9 cellular contexts compared by ENCODE assay signal in the genomic region with DNA sequence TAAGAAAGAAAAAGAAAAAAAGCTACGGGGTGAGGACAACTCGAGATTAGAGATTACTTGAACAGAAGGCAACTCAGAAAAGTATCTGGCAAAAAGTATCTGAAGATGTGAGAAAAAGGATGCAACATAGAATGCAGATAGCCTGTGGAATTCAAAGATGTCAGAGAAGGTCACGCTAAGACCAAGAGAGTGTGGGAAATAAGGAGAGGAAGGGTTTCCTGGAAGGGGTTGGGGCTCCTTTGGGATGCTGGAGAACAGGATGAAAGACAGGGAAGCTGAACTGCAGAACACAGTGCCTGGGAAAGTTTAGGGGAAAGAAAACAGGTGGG. TPM values are rescaled to one million over a fixed set of nuclear protein-coding genes. Genes with fewer than 3 reads are reported as not detected.
DNase-seq lines count a peak whose midpoint lies in the region; ATAC-seq, FAIRE-seq and TF ChIP-seq lines count a peak whose summit lies in the region.
"Had no signal": no experiment of that assay in that cellular context is flagged by ENCODE, and none has a peak within 500 bp of the region (broad histone marks: within the 10 kb centered on the region; RNA-seq: fewer than 3 reads in every experiment).

No MANE protein-coding gene starts in this region.

- peaks cover 56% of the 10 kb centered on the region for H3K27me3 Mint-ChIP-seq in activated T-cell treated with anti-CD3 and anti-CD28 coated beads, Interleukin-2, amount 50 U/mL, for 24 hours

- H3K27ac Mint-ChIP-seq in activated T-cell treated with anti-CD3 and anti-CD28 coated beads, Interleukin-2, amount 50 U/mL, for 24 hours, result no peak overlapping the region
- H3K27ac Mint-ChIP-seq: CD4-positive, CD25-positive, alpha-beta regulatory T cell had no signal

- no peak for TF ChIP-seq POLR2A in lower leg skin (IDR thresholded peaks at IDR 0.05)
- no peak for TF ChIP-seq POLR2A in upper lobe of left lung (IDR thresholded peaks at IDR 0.05)

- H3K4me3 ChIP-seq in cardiac fibroblast (replicated peaks in 1 of 2; ENCODE audit: low read depth in 2 of 2, low read length in 2 of 2) (peak overlapping the region; percentile 19 to 58), lower leg skin (ENCODE audit: low read depth, poor library complexity, severe bottlenecking) (peak overlapping the region; percentile 48), upper lobe of left lung (peak overlapping the region in 3 of 4 donors; percentile 45 to 53 (median 53))

- peak overlapping the region; percentile 40 for H3K4me3 Mint-ChIP-seq in activated T-cell treated with anti-CD3 and anti-CD28 coated beads, Interleukin-2, amount 50 U/mL, for 24 hours

- H3K9me3 ChIP-seq in upper lobe of left lung, result no peaks in the 10 kb centered on the region

- TF ChIP-seq EP300 in upper lobe of left lung (IDR thresholded peaks at IDR 0.05), result no peak

- TF ChIP-seq CTCF in cardiac fibroblast (IDR thresholded peaks at IDR 0.05; ENCODE audit: low read depth, low read length) (no peak), lower leg skin (IDR thresholded peaks at IDR 0.05) (no peak), upper lobe of left lung (IDR thresholded peaks at IDR 0.05) (no peak), D721Med (IDR thresholded peaks at IDR 0.05; ENCODE audit: insufficient read depth, missing control alignments) (no peak)

- no peaks in the 10 kb centered on the region for H3K36me3 ChIP-seq in upper lobe of left lung

- no peaks in the 10 kb centered on the region for H3K36me3 Mint-ChIP-seq in activated T-cell treated with anti-CD3 and anti-CD28 coated beads, Interleukin-2, amount 50 U/mL, for 24 hours (ENCODE audit: low read depth)
- H3K36me3 Mint-ChIP-seq: CD4-positive, CD25-positive, alpha-beta regulatory T cell had no signal

- peaks cover 0 to 16% (median 8%) of the 10 kb centered on the region in 4 donors for H3K27me3 ChIP-seq in upper lobe of left lung

- intact Hi-C loops in lower leg skin (cut with DNase I; ENCODE audit: low total_unique reads), result no loop called here

- no peak for FAIRE-seq in D721Med (lab: Jason Lieb, UNC)

- H3K27ac ChIP-seq in upper lobe of left lung, result peak overlapping the region in 1 of 4 donors; percentile 64

- peaks cover 0 to 21% (median 11%) of the 10 kb centered on the region in 4 donors for H3K4me1 ChIP-seq in upper lobe of left lung

- no peaks in the 10 kb centered on the region for H3K9me3 Mint-ChIP-seq in activated T-cell treated with anti-CD3 and anti-CD28 coated beads, Interleukin-2, amount 50 U/mL, for 24 hours

- no peak for ATAC-seq in upper lobe of left lung (ENCODE audit: low FRiP score in 2 of 2)

- no peak for DNase-seq in activated T-cell treated with anti-CD3 and anti-CD28 coated beads, Interleukin-2, amount 50 U/mL, for 24 hours
- DNase-seq in activated T-cell treated with anti-CD3 and anti-CD28 coated beads for 4 hours (no peak), cardiac fibroblast (ENCODE audit: low read depth in 2 of 2) (peak; percentile 6 to 10), lower leg skin (ENCODE audit: low spot score in 2 of 2) (no peak), upper lobe of left lung (no peak), D721Med (ENCODE audit: insufficient read length, low spot score) (no peak), SW 1271 (lab: John Stamatoyannopoulos, UW) (no peak), GM19238 (ENCODE audit: insufficient read length, low spot score) (no peak)
- DNase-seq: CD4-positive, CD25-positive, alpha-beta regulatory T cell had no signal

- peaks cover 5% of the 10 kb centered on the region for H3K4me1 Mint-ChIP-seq in activated T-cell treated with anti-CD3 and anti-CD28 coated beads, Interleukin-2, amount 50 U/mL, for 24 hours (ENCODE audit: low read depth)

- 57 to 68% methylated on average over 3 of the region's 3 CpGs for WGBS in lower leg skin, 2 donors
- 45 to 55% methylated on average over 3 of the region's 3 CpGs for whole genome bisulfite sequencing in upper lobe of left lung, 2 donors

RNA-seq across cellular contexts. Expression of gene GUCY1A2, which starts 1.2 kb away (rescaled TPM):
- total RNA-seq in lower leg skin (1 to 10 TPM in 2 of 4 donors, under 1 TPM in 2; 0.49 to 2.4 (median 1.3) TPM), upper lobe of left lung (10 to 100 TPM in 3 of 6 donors, 1 to 10 TPM in 3; 4.2 to 22.9 (median 9.2) TPM)
- total RNA-seq: CD4-positive, CD25-positive, alpha-beta regulatory T cell had no signal

Comparison
In these comparisons a context has a peak if more than half of its experiments do, and no peak if none do; other contexts are left out.
1. DNase-seq: peak in cardiac fibroblast (2 of 2); none in activated T-cell treated with anti-CD3 and anti-CD28 coated beads, Interleukin-2, amount 50 U/mL, for 24 hours (single experiment), activated T-cell treated with anti-CD3 and anti-CD28 coated beads for 4 hours (single experiment), lower leg skin (0 of 2), upper lobe of left lung (0 of 2), D721Med (single experiment), SW 1271 (0 of 2) and GM19238 (single experiment).
2. Peak in every context shown above with its lines, with median percentiles within 50 percentile points of each other: H3K4me3 ChIP-seq.